ENCODE assay signal across 11 cellular contexts in genomic region chr3:167814441-167814951, GRCh38.
DNase-seq lines count a peak whose midpoint lies in the region; ATAC-seq and TF ChIP-seq lines count a peak whose summit lies in the region.
"Had no signal": no experiment of that assay in that cellular context is flagged by ENCODE, and none has a peak within 500 bp of the region (broad histone marks: within the 10 kb centered on the region; RNA-seq: fewer than 3 reads in every experiment).

No MANE protein-coding gene starts in this region.

- H3K4me3 ChIP-seq in skeletal muscle cell (ENCODE audit: low read depth, low read length) = no peak overlapping the region
- no peak overlapping the region for H3K4me3 ChIP-seq in PC-9

- H3K9me2 ChIP-seq in PC-9 (ENCODE audit: insufficient read depth) = no peaks in the 10 kb centered on the region

- no peak for TF ChIP-seq CTCF in PC-9 (conservative IDR thresholded peaks at IDR 0.05)

- no peaks in the 10 kb centered on the region for H3K4me1 ChIP-seq in PC-9 (replicated peaks; ENCODE audit: insufficient read depth)

- POLR2A ChIA-PET in PC-9 (lab: Charles Lee; ENCODE audit: unreplicated experiment) = no interaction called here

- DNase-seq in H4 (ENCODE audit: low spot score) (peak; percentile 79), globus pallidus (ENCODE audit: low spot score) (peak; percentile 94), skeletal muscle cell (ENCODE audit: low read depth) (peak; percentile 21), DMS53 (lab: John Stamatoyannopoulos, UW) (no peak), dermis blood vessel endothelial cell (no peak), PC-9 (no peak)
- DNase-seq: activated B cell treated with CpG ODN at 0.5 μM for 24 hours; NCI-H1436; stimulated activated CD4-positive, alpha-beta T cell treated with anti-CD3 and anti-CD28 coated beads, Interleukin-2, amount 100 ng/mL, for 48 hours had no signal

- no peaks in the 10 kb centered on the region for H3F3A ChIP-seq in PC-9 (ENCODE audit: insufficient read depth, low read depth)

- H3K79me2 ChIP-seq in PC-9 (ENCODE audit: low read depth) = no peaks in the 10 kb centered on the region

- ATAC-seq in SK-N-SH treated with all-trans-retinoic acid at 6 μM for 48 hours (peak; percentile 85), GM21367 (IDR thresholded peaks at IDR 0.05; ENCODE audit: unreplicated experiment) (no peak)

- no peak overlapping the region for H2AFZ ChIP-seq in PC-9

- no peaks in the 10 kb centered on the region for H3K27me3 ChIP-seq in PC-9 (ENCODE audit: insufficient read depth, low read depth)

- no TSS peak for BruUV-seq in PC-9 (replicated peaks; lab: Mats Ljungman, UMichigan)

- no peaks in the 10 kb centered on the region for H3K36me3 ChIP-seq in PC-9 (ENCODE audit: low read depth)

- H3K27ac ChIP-seq in PC-9 = no peak overlapping the region

- H3K9me3 ChIP-seq in PC-9 (ENCODE audit: insufficient read depth, low read depth) = no peaks in the 10 kb centered on the region

- CTCF ChIA-PET in PC-9 (lab: Charles Lee) = no interaction called here

- H4K20me1 ChIP-seq in PC-9 (ENCODE audit: insufficient read depth) = no peaks in the 10 kb centered on the region

- H3K4me2 ChIP-seq in PC-9 = no peak overlapping the region

- intact Hi-C loops in PC-9 (cut with micrococcal nuclease; ENCODE audit: unreplicated experiment) = no loop called here

TF ChIP-seq in SK-N-SH treated with all-trans-retinoic acid at 6 μM for 48 hours, 23 proteins besides CTCF, POLR2A, EP300 and RAD21:
- no peak for TF ChIP-seq ARNTL (CRISPR knock-in tag; IDR thresholded peaks at IDR 0.05; ENCODE audit: borderline replicate concordance, low read depth)
- TF ChIP-seq ZNF8 (CRISPR knock-in tag; IDR thresholded peaks at IDR 0.05) = no peak
- TF ChIP-seq ZC3H10 (CRISPR knock-in tag; IDR thresholded peaks at IDR 0.05) = no peak
- TF ChIP-seq SNAI2 (CRISPR knock-in tag; IDR thresholded peaks at IDR 0.05) = peak; percentile 61; the same call in 1 of the 2 replicates
- 0 out of 2 replicates have a peak, but pooled peaks have one; percentile 26 for TF ChIP-seq CREB5 (CRISPR knock-in tag; IDR thresholded peaks at IDR 0.05; ENCODE audit: low read depth)
- no peak for TF ChIP-seq PPARA (CRISPR knock-in tag; IDR thresholded peaks at IDR 0.05; ENCODE audit: borderline replicate concordance)
- no peak for TF ChIP-seq ZNF565 (CRISPR knock-in tag; conservative IDR thresholded peaks at IDR 0.05; ENCODE audit: low read depth)
- no peak for TF ChIP-seq TOX (CRISPR knock-in tag; IDR thresholded peaks at IDR 0.05; ENCODE audit: borderline replicate concordance)
- TF ChIP-seq GLIS3 (CRISPR knock-in tag; IDR thresholded peaks at IDR 0.05) = 0 out of 2 replicates have a peak, but pooled peaks have one; percentile 20
- no peak for TF ChIP-seq ZFP3 (CRISPR knock-in tag; IDR thresholded peaks at IDR 0.05)
- no peak for TF ChIP-seq BACH2 (CRISPR knock-in tag; IDR thresholded peaks at IDR 0.05; ENCODE audit: borderline replicate concordance)
- TF ChIP-seq, protein P1, sequence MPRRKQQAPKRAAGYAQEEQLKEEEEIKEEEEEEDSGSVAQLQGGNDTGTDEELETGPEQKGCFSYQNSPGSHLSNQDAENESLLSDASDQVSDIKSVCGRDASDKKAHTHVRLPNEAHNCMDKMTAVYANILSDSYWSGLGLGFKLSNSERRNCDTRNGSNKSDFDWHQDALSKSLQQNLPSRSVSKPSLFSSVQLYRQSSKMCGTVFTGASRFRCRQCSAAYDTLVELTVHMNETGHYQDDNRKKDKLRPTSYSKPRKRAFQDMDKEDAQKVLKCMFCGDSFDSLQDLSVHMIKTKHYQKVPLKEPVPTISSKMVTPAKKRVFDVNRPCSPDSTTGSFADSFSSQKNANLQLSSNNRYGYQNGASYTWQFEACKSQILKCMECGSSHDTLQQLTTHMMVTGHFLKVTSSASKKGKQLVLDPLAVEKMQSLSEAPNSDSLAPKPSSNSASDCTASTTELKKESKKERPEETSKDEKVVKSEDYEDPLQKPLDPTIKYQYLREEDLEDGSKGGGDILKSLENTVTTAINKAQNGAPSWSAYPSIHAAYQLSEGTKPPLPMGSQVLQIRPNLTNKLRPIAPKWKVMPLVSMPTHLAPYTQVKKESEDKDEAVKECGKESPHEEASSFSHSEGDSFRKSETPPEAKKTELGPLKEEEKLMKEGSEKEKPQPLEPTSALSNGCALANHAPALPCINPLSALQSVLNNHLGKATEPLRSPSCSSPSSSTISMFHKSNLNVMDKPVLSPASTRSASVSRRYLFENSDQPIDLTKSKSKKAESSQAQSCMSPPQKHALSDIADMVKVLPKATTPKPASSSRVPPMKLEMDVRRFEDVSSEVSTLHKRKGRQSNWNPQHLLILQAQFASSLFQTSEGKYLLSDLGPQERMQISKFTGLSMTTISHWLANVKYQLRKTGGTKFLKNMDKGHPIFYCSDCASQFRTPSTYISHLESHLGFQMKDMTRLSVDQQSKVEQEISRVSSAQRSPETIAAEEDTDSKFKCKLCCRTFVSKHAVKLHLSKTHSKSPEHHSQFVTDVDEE (CRISPR knock-in tag; IDR thresholded peaks at IDR 0.05) = 0 out of 2 replicates have a peak, but pooled peaks have one; percentile 40
- peak; percentile 85 for TF ChIP-seq ISL1 (CRISPR knock-in tag; IDR thresholded peaks at IDR 0.05)

Comparison
In these comparisons a context has a peak if more than half of its experiments do, and no peak if none do; other contexts are left out.
1. DNase-seq: peak in H4 (single experiment), globus pallidus (single experiment) and skeletal muscle cell (single experiment); none in DMS53 (single experiment), dermis blood vessel endothelial cell (single experiment) and PC-9 (0 of 2).